Comparison of ENCODE assay signal across 14 cellular contexts in the genomic region with DNA sequence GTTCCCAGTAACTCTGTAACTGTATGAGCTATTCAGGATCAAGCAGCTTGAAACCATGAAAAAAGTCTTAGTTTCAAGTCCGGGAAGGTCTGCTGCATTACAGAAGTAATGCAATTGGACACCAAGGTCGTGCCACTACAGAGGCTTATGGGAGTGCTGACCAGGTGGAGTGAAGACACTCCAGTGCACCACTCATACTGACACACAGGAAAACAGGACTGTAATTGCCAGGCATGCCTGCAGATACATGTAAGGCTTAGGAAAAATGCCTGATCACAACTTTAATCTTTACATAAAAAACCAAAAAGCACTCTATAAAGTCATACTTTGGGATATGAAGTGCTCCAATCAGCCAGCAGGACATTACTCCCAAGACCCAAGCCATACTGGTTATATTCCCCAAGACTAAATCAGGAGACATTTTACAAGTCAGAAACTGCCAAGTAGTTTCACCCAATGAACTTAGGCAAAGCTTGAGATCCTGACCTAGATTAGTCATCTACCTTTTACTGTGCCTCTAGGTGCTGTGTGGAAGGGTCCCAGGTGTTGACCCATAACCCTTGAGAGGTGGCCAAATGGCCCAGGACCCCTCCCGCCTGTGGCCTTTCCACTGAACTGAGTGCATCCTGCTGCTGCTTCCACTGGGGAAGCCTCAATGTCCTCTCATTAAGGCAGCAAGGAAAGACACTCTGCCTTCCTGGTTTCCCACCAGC. TPM values are rescaled to one million over a fixed set of nuclear protein-coding genes. Genes with fewer than 3 reads are reported as not detected.
DNase-seq lines count a peak whose midpoint lies in the region; ATAC-seq, FAIRE-seq and TF ChIP-seq lines count a peak whose summit lies in the region.
"Had no signal": no experiment of that assay in that cellular context is flagged by ENCODE, and none has a peak within 500 bp of the region (broad histone marks: within the 10 kb centered on the region; RNA-seq: fewer than 3 reads in every experiment).

No MANE protein-coding gene starts in this region.

- H3K14ac ChIP-seq in H1 (ENCODE audit: insufficient read length), result no peak overlapping the region

- H3K36me3 Mint-ChIP-seq in activated T-cell treated with anti-CD3 and anti-CD28 coated beads, Interleukin-2, amount 50 U/mL, for 4 hours (ENCODE audit: insufficient read depth), result peaks cover 3% of the 10 kb centered on the region
- H3K36me3 Mint-ChIP-seq in mesothelial cell of epicardium, result peaks cover under 1% of the 10 kb centered on the region

- peak overlapping the region; percentile 44; the same call in 1 of the 2 replicates for H3K27ac ChIP-seq in H1 (ENCODE audit: low read depth, low read length)

- in situ Hi-C loops in KBM-7 (cut with MboI; ENCODE audit: low pct_unique_long_range_greater_than_20kb, low sequenced_read_pairs), result no loop called here

- no peaks in the 10 kb centered on the region for H3K27me3 ChIP-seq in H1 (replicated peaks in 1 of 4; ENCODE audit: control insufficient read depth in 3 of 4, extremely low read depth in 1 of 4, insufficient read depth in 3 of 4, low read length in 3 of 4)

- peaks cover 2 to 7% (median 4%) of the 10 kb centered on the region in 4 experiments; a peak in 5 of 7 replicates for H3K4me1 ChIP-seq in H1 (replicated peaks in 1 of 4; ENCODE audit: control insufficient read depth in 3 of 4, insufficient read depth in 4 of 4, low read length in 3 of 4)

- peak overlapping the region; percentile 3 for H4K8ac ChIP-seq in H1 (ENCODE audit: extremely low read depth, insufficient read depth, low read length)

- H3K9ac ChIP-seq in H1 (replicated peaks in 1 of 4; ENCODE audit: extremely low read depth in 1 of 4, low read depth in 3 of 4, low read length in 3 of 4), result no peak overlapping the region; a peak in 1 of 7 replicates

- H3K27ac Mint-ChIP-seq in mesothelial cell of epicardium, result peak overlapping the region; percentile 83
- H3K27ac Mint-ChIP-seq: activated CD4-positive, alpha-beta memory T cell treated with anti-CD3 and anti-CD28 coated beads, Interleukin-2, amount 10 ng/mL, durations not matched to agents 7 days and 5 days; T-helper 1 cell treated with Interleukin-12 subunit alpha and Interleukin-12 subunit beta and Interleukin-4 antibody, amounts not matched to agents 30 μg/mL and 1 μg/mL, for 36 hours had no signal

- CTCF ChIA-PET in H1 (lab: Charles Lee; ENCODE audit: partially characterized antibody), result interaction anchor here (1.3 to 1.9 kb wide), 2 partner anchors 12 to 28 kb away, joined by 5 to 12 read pairs; no protein-coding TSS in a partner anchor

- no peak overlapping the region for H2BK15ac ChIP-seq in H1 (ENCODE audit: low read length)

- no peaks in the 10 kb centered on the region for H3K9me3 ChIP-seq in H1 (ENCODE audit: insufficient read depth in 2 of 2, low read depth in 1 of 2, low read length in 1 of 2)

- no peak for DNase-seq in activated T-cell treated with anti-CD3 and anti-CD28 coated beads, Interleukin-2, amount 50 U/mL, for 4 hours
- no peak for DNase-seq in activated T-cell treated with anti-CD3 and anti-CD28 coated beads, Interleukin-2, amount 50 U/mL, for 1 hour
- DNase-seq in H1 (ENCODE audit: low read depth in 1 of 2, low spot score in 2 of 2), result peak in 1 of 2 experiments; percentile 57
- DNase-seq in mesothelial cell of epicardium (ENCODE audit: low spot score in 2 of 2, unreplicated experiment in 2 of 2), result no peak
- DNase-seq in stimulated activated CD4-positive, alpha-beta T cell treated with anti-CD3 and anti-CD28 coated beads, Interleukin-4, amount 100 ng/mL, for 24 hours, result no peak
- DNase-seq in NCI-H526 treated with DMSO at 0.1 percent for 48 hours (lab: John Stamatoyannopoulos, UW), result no peak
- DNase-seq in KBM-7, result no peak
- DNase-seq in NCI-H1694 treated with DMSO at 0.1 percent for 48 hours (lab: John Stamatoyannopoulos, UW), result no peak
- DNase-seq: activated CD4-positive, alpha-beta memory T cell treated with anti-CD3 and anti-CD28 coated beads, Interleukin-2, amount 10 ng/mL, durations not matched to agents 7 days and 5 days; AML-193; NCI-H187 treated with DMSO at 0.1 percent for 48 hours had no signal

- no peak for TF ChIP-seq EP300 in H1 (IDR thresholded peaks at IDR 0.05; ENCODE audit: borderline replicate concordance in 1 of 2, low read depth in 2 of 2, low read length in 2 of 2)

- no peak overlapping the region for H4K5ac ChIP-seq in H1 (ENCODE audit: insufficient read length, low read depth, low read length)

- ATAC-seq in activated T-cell treated with anti-CD3 and anti-CD28 coated beads, Interleukin-2, amount 50 U/mL, for 4 hours, result peak; percentile 10 to 43

- no peak overlapping the region for H3K4me3 Mint-ChIP-seq in activated T-cell treated with anti-CD3 and anti-CD28 coated beads, Interleukin-2, amount 50 U/mL, for 4 hours
- H3K4me3 Mint-ChIP-seq in mesothelial cell of epicardium, result no peak overlapping the region
- H3K4me3 Mint-ChIP-seq: activated CD4-positive, alpha-beta memory T cell treated with anti-CD3 and anti-CD28 coated beads, Interleukin-2, amount 10 ng/mL, durations not matched to agents 7 days and 5 days; activated naive CD4-positive, alpha-beta T cell treated with anti-CD3 and anti-CD28 coated beads, Interleukin-2, amount 50 U/mL, for 24 hours; IgD-negative memory B cell; T-helper 1 cell treated with Interleukin-12 subunit alpha and Interleukin-12 subunit beta and Interleukin-4 antibody, amounts not matched to agents 30 μg/mL and 1 μg/mL, for 36 hours had no signal

- no peak for TF ChIP-seq RAD21 in H1 (IDR thresholded peaks at IDR 0.05 in 1 of 2, conservative IDR thresholded peaks at IDR 0.05 in 1 of 2; ENCODE audit: low read depth in 2 of 2, low read length in 2 of 2)

- H2BK12ac ChIP-seq in H1 (ENCODE audit: low read depth, low read length), result no peak overlapping the region

- TF ChIP-seq CTCF in H1 (IDR thresholded peaks at IDR 0.05; ENCODE audit: control extremely low read depth in 1 of 3, insufficient read depth in 1 of 3, low read depth in 1 of 3, low read length in 3 of 3), result no peak
- TF ChIP-seq CTCF in mesothelial cell of epicardium (IDR thresholded peaks at IDR 0.05; ENCODE audit: unreplicated experiment), result no peak

- peaks cover 0 to 8% of the 10 kb centered on the region in 2 experiments for H4K20me1 ChIP-seq in H1 (replicated peaks in 1 of 2; ENCODE audit: control insufficient read depth in 1 of 2, insufficient read depth in 2 of 2, low read length in 2 of 2)

- no peaks in the 10 kb centered on the region for H3K79me1 ChIP-seq in H1 (ENCODE audit: low read depth, low read length)

- POLR2A ChIA-PET in H1 (lab: Charles Lee; ENCODE audit: partially characterized antibody), result interaction anchor here (0.7 to 7.2 kb wide), 12 partner anchors 8 to 275 kb away, joined by 3 to 50 read pairs (median 4); partner anchors contain the start of gene ANKRD10

- H3K36me3 ChIP-seq in H1 (ENCODE audit: control insufficient read depth in 2 of 4, insufficient read depth in 4 of 4, low read length in 3 of 4), result peaks cover 0 to 14% (median 0%) of the 10 kb centered on the region in 4 experiments; a peak in 1 of 8 replicates

- TF ChIP-seq POLR2A in H1 (IDR thresholded peaks at IDR 0.05; ENCODE audit: control extremely low read depth in 1 of 2, low read depth in 2 of 2, low read length in 2 of 2), result peak; percentile 30 to 57; a peak in 2 of 3 replicates

- no peak overlapping the region for H2BK20ac ChIP-seq in H1 (ENCODE audit: low read length)

- H3K4ac ChIP-seq in H1 (replicated peaks; ENCODE audit: insufficient read length, low read depth, low read length), result no peak overlapping the region

- no peak overlapping the region for H3K18ac ChIP-seq in H1 (ENCODE audit: extremely low read depth, low read length)

- H2AFZ ChIP-seq in H1 (ENCODE audit: low read length), result no peak overlapping the region

- no peaks in the 10 kb centered on the region for H3K9me3 Mint-ChIP-seq in activated T-cell treated with anti-CD3 and anti-CD28 coated beads, Interleukin-2, amount 50 U/mL, for 4 hours
- no peaks in the 10 kb centered on the region for H3K9me3 Mint-ChIP-seq in mesothelial cell of epicardium
- H3K9me3 Mint-ChIP-seq: activated CD4-positive, alpha-beta memory T cell treated with anti-CD3 and anti-CD28 coated beads, Interleukin-2, amount 10 ng/mL, durations not matched to agents 7 days and 5 days; activated naive CD4-positive, alpha-beta T cell treated with anti-CD3 and anti-CD28 coated beads, Interleukin-2, amount 50 U/mL, for 24 hours; IgD-negative memory B cell; T-helper 1 cell treated with Interleukin-12 subunit alpha and Interleukin-12 subunit beta and Interleukin-4 antibody, amounts not matched to agents 30 μg/mL and 1 μg/mL, for 36 hours had no signal

- no peaks in the 10 kb centered on the region for H3K27me3 Mint-ChIP-seq in activated T-cell treated with anti-CD3 and anti-CD28 coated beads, Interleukin-2, amount 50 U/mL, for 4 hours (ENCODE audit: low read depth)
- no peaks in the 10 kb centered on the region for H3K27me3 Mint-ChIP-seq in mesothelial cell of epicardium (ENCODE audit: low read depth)
- H3K27me3 Mint-ChIP-seq: activated CD4-positive, alpha-beta memory T cell treated with anti-CD3 and anti-CD28 coated beads, Interleukin-2, amount 10 ng/mL, durations not matched to agents 7 days and 5 days; activated naive CD4-positive, alpha-beta T cell treated with anti-CD3 and anti-CD28 coated beads, Interleukin-2, amount 50 U/mL, for 24 hours; IgD-negative memory B cell had no signal

- H3K4me3 ChIP-seq in H1 (ENCODE audit: extremely low read depth in 1 of 4, insufficient read depth in 2 of 4, low read depth in 3 of 4, low read length in 4 of 4), result no peak overlapping the region

- H3K23me2 ChIP-seq in H1 (ENCODE audit: low read depth, low read length), result no peaks in the 10 kb centered on the region

- no peak overlapping the region for H3K23ac ChIP-seq in H1 (ENCODE audit: insufficient read length)

- 57% methylated on average over 3 of the region's 3 CpGs; no CpG with 5 or more reads in 1 of the 2 experiments for WGBS in H1 (ENCODE audit: extremely low coverage in 1 of 2, insufficient coverage in 1 of 2, insufficient read length in 1 of 2, insufficient replicate concordance in 2 of 2, low coverage in 1 of 2, low lambda C conversion rate in 2 of 2, missing lambda C conversion rate in 1 of 2), 2 experiments

- H3K4me1 Mint-ChIP-seq in activated T-cell treated with anti-CD3 and anti-CD28 coated beads, Interleukin-2, amount 50 U/mL, for 4 hours (ENCODE audit: low read depth), result peaks cover 3% of the 10 kb centered on the region
- peaks cover 23% of the 10 kb centered on the region for H3K4me1 Mint-ChIP-seq in mesothelial cell of epicardium
- H3K4me1 Mint-ChIP-seq: activated naive CD4-positive, alpha-beta T cell treated with anti-CD3 and anti-CD28 coated beads, Interleukin-2, amount 50 U/mL, for 24 hours; IgD-negative memory B cell had no signal

- no peak overlapping the region for H2BK120ac ChIP-seq in H1 (replicated peaks; ENCODE audit: low read depth, low read length)

- no peak overlapping the region for H3K56ac ChIP-seq in H1 (replicated peaks; ENCODE audit: insufficient read length, low read depth, low read length)

- no peak overlapping the region for H2AK5ac ChIP-seq in H1 (ENCODE audit: low read depth, low read length)

- H2BK5ac ChIP-seq in H1 (ENCODE audit: low read depth, low read length), result no peak overlapping the region; the same call in 1 of the 2 replicates

- H3K79me2 ChIP-seq in H1 (ENCODE audit: control insufficient read depth in 1 of 2, insufficient read depth in 2 of 2, low read length in 2 of 2), result no peaks in the 10 kb centered on the region

- no peak for FAIRE-seq in H1 (lab: Jason Lieb, UNC)

- H4K91ac ChIP-seq in H1 (replicated peaks; ENCODE audit: insufficient read length, low read length), result no peak overlapping the region

- no peak overlapping the region for H3K4me2 ChIP-seq in H1 (ENCODE audit: insufficient read depth in 1 of 2, low read depth in 2 of 2, low read length in 2 of 2)

RNA-seq across cellular contexts. Expression of gene ANKRD10, which starts 27.5 kb away (rescaled TPM):
- 10 to 100 TPM; 52.4 to 72.4 (median 66.4) TPM for total RNA-seq in activated T-cell treated with anti-CD3 and anti-CD28 coated beads, Interleukin-2, amount 50 U/mL, for 4 hours
- 201 and 218 TPM in 2 replicates for total RNA-seq in H1 (2021; fragmentation: NEBNext Ultra II Directional; extraction: Animal tissue kit (Norgen Biotek cat#: 25700))
- 146 and 153 TPM in 2 replicates for polyA plus RNA-seq in H1 (2011; rRNA removed)
- polyA plus RNA-seq in H1 (2011; cell fraction: cytosol; rRNA removed), result 188 TPM
- polyA plus RNA-seq in H1 (2011; cell fraction: nucleus; rRNA removed), result 274 TPM
- polyA plus RNA-seq in H1 (2012, experiment 1 of 2), result 150 to 219 TPM (median 165 TPM) in 4 replicates
- 51.7 TPM for polyA plus RNA-seq in H1 (2012, experiment 2 of 2)
- polyA plus RNA-seq in H1 (2013, experiment 1 of 2), result 152 TPM
- polyA plus RNA-seq in H1 (2013, experiment 2 of 2), result 135 TPM
- 161 and 189 TPM in 2 replicates for polyA minus RNA-seq in H1 (2011; rRNA and poly(A)+ RNA removed)
- 312 TPM for polyA minus RNA-seq in H1 (2011; cell fraction: cytosol; rRNA and poly(A)+ RNA removed)
- 593 TPM for polyA minus RNA-seq in H1 (2011; cell fraction: nucleus; rRNA and poly(A)+ RNA removed)
- total RNA-seq in mesothelial cell of epicardium, result 235 to 258 TPM (median 256 TPM) in 3 replicates
